8 cellular contexts compared by ENCODE assay signal in the genomic region with DNA sequence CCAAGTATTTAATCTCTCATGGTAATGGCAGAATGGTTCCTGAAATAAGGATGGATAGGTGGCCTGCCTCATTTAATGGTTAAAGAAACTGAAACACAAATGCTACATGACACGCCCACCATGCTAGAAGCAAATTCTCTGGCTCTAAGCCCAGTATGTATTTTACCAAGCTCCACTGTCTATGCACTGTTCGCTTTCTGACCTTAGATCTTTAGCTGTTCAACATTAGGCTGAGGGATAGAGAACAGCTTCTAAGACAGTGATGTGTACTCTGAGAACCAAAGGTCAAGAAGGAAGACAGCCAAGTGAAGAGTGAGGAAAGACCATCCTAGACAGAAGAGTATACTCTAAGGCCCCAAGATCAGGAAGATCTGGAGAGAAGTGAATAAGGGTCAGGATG. TPM values are rescaled to one million over a fixed set of nuclear protein-coding genes. Genes with fewer than 3 reads are reported as not detected.
DNase-seq lines count a peak whose midpoint lies in the region; ATAC-seq and TF ChIP-seq lines count a peak whose summit lies in the region.

No MANE protein-coding gene starts in this region.

- H3K27ac Mint-ChIP-seq in CD4-positive, alpha-beta memory T cell: peak overlapping the region in 4 of 7 donors; percentile 54 to 89 (median 70)

- no peak overlapping the region for H3K4me3 ChIP-seq in CD4-positive, alpha-beta memory T cell (ENCODE audit: low read length in 2 of 2)
- H3K4me3 ChIP-seq in IMR-90 (ENCODE audit: insufficient read depth, low read depth, low read length): no peak overlapping the region
- no peak overlapping the region for H3K4me3 ChIP-seq in fibroblast of mammary gland (ENCODE audit: control insufficient read depth, low read depth, low read length)
- no peak overlapping the region for H3K4me3 ChIP-seq in SJCRH30
- H3K4me3 ChIP-seq in Karpas-422 (ENCODE audit: low read length): no peak overlapping the region

- H3K9me3 ChIP-seq in CD4-positive, alpha-beta memory T cell (ENCODE audit: control insufficient read depth in 1 of 2, low read length in 2 of 2): no peaks in the 10 kb centered on the region
- H3K9me3 ChIP-seq in IMR-90 (ENCODE audit: control insufficient read depth, insufficient read depth, low read length) (no peaks in the 10 kb centered on the region), SJCRH30 (replicated peaks) (no peaks in the 10 kb centered on the region), Karpas-422 (ENCODE audit: low read length) (no peaks in the 10 kb centered on the region)

- 0 out of 2 replicates have a peak overlapping the region, but pooled peaks have one; percentile 13 for H2AK5ac ChIP-seq in IMR-90 (ENCODE audit: low read depth, low read length)

- H3K4ac ChIP-seq in IMR-90 (ENCODE audit: low read depth, low read length): no peak overlapping the region

- intact Hi-C loops in CD4-positive, alpha-beta memory T cell (cut with micrococcal nuclease): no loop called here
- intact Hi-C loops in IMR-90 (cut with micrococcal nuclease): loop anchor here (10.0 kb wide), 1 partner anchor 375 kb away; no protein-coding TSS in a partner anchor

- peaks cover 16 to 25% (median 19%) of the 10 kb centered on the region in 4 donors for H3K4me1 Mint-ChIP-seq in CD4-positive, alpha-beta memory T cell

- peak overlapping the region; percentile 2; the same call in 1 of the 2 replicates for H3K4me2 ChIP-seq in IMR-90 (ENCODE audit: low read depth, low read length)
- H3K4me2 ChIP-seq in Karpas-422 (ENCODE audit: low read depth, low read length, poor library complexity, severe bottlenecking): no peak overlapping the region

- H2BK20ac ChIP-seq in IMR-90 (ENCODE audit: low read depth, low read length): no peak overlapping the region

- H3K18ac ChIP-seq in IMR-90 (ENCODE audit: low read depth, low read length): no peak overlapping the region

- no peak overlapping the region for H3K56ac ChIP-seq in IMR-90 (ENCODE audit: extremely low read depth, insufficient read depth, low read length)

- TF ChIP-seq POLR2A in IMR-90 (IDR thresholded peaks at IDR 0.05; ENCODE audit: low read depth, low read length): no peak

- no peak overlapping the region for H3K23ac ChIP-seq in IMR-90 (ENCODE audit: low read depth, low read length)

- DNase-seq in CD4-positive, alpha-beta memory T cell: no peak
- DNase-seq in IMR-90: peak; percentile 51
- DNase-seq in fibroblast of mammary gland (ENCODE audit: low read depth): peak; percentile 60
- DNase-seq in SJCRH30: no peak
- DNase-seq in Karpas-422: no peak
- DNase-seq in DMS 273 treated with DMSO at 0.1 percent for 48 hours (lab: John Stamatoyannopoulos, UW): no peak
- no peak for DNase-seq in NCI-H526 treated with DMSO at 0.1 percent for 48 hours (lab: John Stamatoyannopoulos, UW)

- peaks cover 20% of the 10 kb centered on the region for H3K79me2 ChIP-seq in Karpas-422 (ENCODE audit: low read length)

- no TSS peak for BruUV-seq in IMR-90 (replicated peaks; lab: Mats Ljungman, UMichigan)

- peak; percentile 50 for ATAC-seq in GM19468 (IDR thresholded peaks at IDR 0.05; ENCODE audit: extremely low read depth, unreplicated experiment)
- peak; percentile 72 for ATAC-seq in IMR-90 (ENCODE audit: low read depth)

- H3K36me3 Mint-ChIP-seq in CD4-positive, alpha-beta memory T cell: peaks cover 8 to 23% of the 10 kb centered on the region in 2 donors

- H3K27ac ChIP-seq in CD4-positive, alpha-beta memory T cell (ENCODE audit: low read depth, low read length): no peak overlapping the region
- no peak overlapping the region for H3K27ac ChIP-seq in IMR-90 (ENCODE audit: insufficient read depth, low read length)
- H3K27ac ChIP-seq in SJCRH30: no peak overlapping the region
- H3K27ac ChIP-seq in Karpas-422 (ENCODE audit: low read length): no peak overlapping the region

- no peaks in the 10 kb centered on the region for H3K9me1 ChIP-seq in IMR-90 (ENCODE audit: insufficient read depth, low read length)

- no peak overlapping the region; the same call in 1 of the 2 replicates for H3K14ac ChIP-seq in IMR-90 (replicated peaks; ENCODE audit: low read depth, low read length)

- no peak overlapping the region for H3K4me3 Mint-ChIP-seq in CD4-positive, alpha-beta memory T cell

- no peaks in the 10 kb centered on the region for H3K27me3 ChIP-seq in CD4-positive, alpha-beta memory T cell (ENCODE audit: insufficient read depth, low read length)
- H3K27me3 ChIP-seq in IMR-90 (ENCODE audit: control insufficient read depth, insufficient read depth, low read length): no peaks in the 10 kb centered on the region
- no peaks in the 10 kb centered on the region for H3K27me3 ChIP-seq in SJCRH30
- no peaks in the 10 kb centered on the region for H3K27me3 ChIP-seq in Karpas-422 (ENCODE audit: low read length)

- TF ChIP-seq CTCF in IMR-90 (conservative IDR thresholded peaks at IDR 0.05; ENCODE audit: low read depth, low read length): no peak
- TF ChIP-seq CTCF in fibroblast of mammary gland (conservative IDR thresholded peaks at IDR 0.05; ENCODE audit: control insufficient read depth, insufficient read depth, low read depth, low read length): no peak

- no peak overlapping the region for H2AK9ac ChIP-seq in IMR-90 (replicated peaks; ENCODE audit: low read depth, low read length, poor library complexity)

- no peaks in the 10 kb centered on the region for H3K9me3 Mint-ChIP-seq in CD4-positive, alpha-beta memory T cell

- H2AFZ ChIP-seq in IMR-90 (replicated peaks; ENCODE audit: low read length, poor library complexity) (no peak overlapping the region), Karpas-422 (ENCODE audit: low read length) (no peak overlapping the region)

- H3K4me1 ChIP-seq in CD4-positive, alpha-beta memory T cell (ENCODE audit: insufficient read depth, low read length): peaks cover 20% of the 10 kb centered on the region
- peaks cover 5% of the 10 kb centered on the region for H3K4me1 ChIP-seq in IMR-90 (ENCODE audit: control insufficient read depth, insufficient read depth, low read length)
- H3K4me1 ChIP-seq in SJCRH30: peaks cover 9% of the 10 kb centered on the region
- peaks cover 48% of the 10 kb centered on the region for H3K4me1 ChIP-seq in Karpas-422 (ENCODE audit: low read length)

- POLR2A ChIA-PET in CD4-positive, alpha-beta memory T cell (lab: Charles Lee; ENCODE audit: partially characterized antibody): no interaction called here
- POLR2A ChIA-PET in IMR-90 (lab: Charles Lee; ENCODE audit: unreplicated experiment): interaction anchor here (0.6 kb wide), 1 partner anchor 175 kb away, joined by 3 read pairs; no protein-coding TSS in a partner anchor

- no peak overlapping the region for H2BK15ac ChIP-seq in IMR-90 (ENCODE audit: low read depth, low read length)

- H3K27me3 Mint-ChIP-seq in CD4-positive, alpha-beta memory T cell: no peaks in the 10 kb centered on the region

- H3K36me3 ChIP-seq in CD4-positive, alpha-beta memory T cell (ENCODE audit: insufficient read depth, low read length): no peaks in the 10 kb centered on the region
- H3K36me3 ChIP-seq in IMR-90 (ENCODE audit: control insufficient read depth, insufficient read depth, low read length): peaks cover 4% of the 10 kb centered on the region; the same call in 1 of the 2 replicates
- peaks cover 54% of the 10 kb centered on the region for H3K36me3 ChIP-seq in SJCRH30
- no peaks in the 10 kb centered on the region for H3K36me3 ChIP-seq in Karpas-422 (ENCODE audit: insufficient read depth, low read length)

- no CpG with 5 or more reads among the region's 2 CpGs for WGBS in IMR-90 (ENCODE audit: extremely low coverage in 2 of 2, insufficient read length in 1 of 2), 2 experiments

- H4K20me1 ChIP-seq in IMR-90 (ENCODE audit: insufficient read depth, low read length): no peaks in the 10 kb centered on the region
- H4K20me1 ChIP-seq in Karpas-422 (ENCODE audit: insufficient read depth, low read depth, low read length): no peaks in the 10 kb centered on the region

- no peaks in the 10 kb centered on the region for H3K9me2 ChIP-seq in Karpas-422 (replicated peaks; ENCODE audit: insufficient read depth, low read length)

- no peak overlapping the region for H2BK5ac ChIP-seq in IMR-90 (ENCODE audit: low read depth, low read length, poor library complexity, severe bottlenecking)

- CTCF ChIA-PET in CD4-positive, alpha-beta memory T cell (lab: Charles Lee; ENCODE audit: partially characterized antibody): interaction anchor here (0.7 to 8.9 kb wide), 11 partner anchors 12 to 200 kb away, joined by 3 to 108 read pairs (median 4); a partner anchor contains a TSS
- CTCF ChIA-PET in IMR-90 (lab: Yijun Ruan, JAX): interaction anchor here (0.6 to 1.4 kb wide), 4 partner anchors 9 to 625 kb away, joined by 3 to 4 read pairs (median 4); no protein-coding TSS in a partner anchor

- dilution Hi-C loops in IMR-90 (cut with HindIII; ENCODE audit: low sequenced_read_pairs, unreplicated experiment): loop anchor here (25.0 kb wide), 1 partner anchor 193 kb away; no protein-coding TSS in a partner anchor

- in situ Hi-C loops in IMR-90 (cut with MboI; ENCODE audit: low sequenced_read_pairs): loop anchor here (5.0 to 10.0 kb wide), 2 partner anchors 178 to 625 kb away; no protein-coding TSS in a partner anchor

- no peak overlapping the region for H4K5ac ChIP-seq in IMR-90 (ENCODE audit: low read depth, low read length)

- H4K91ac ChIP-seq in IMR-90 (ENCODE audit: insufficient read depth, low read depth, low read length): no peak overlapping the region

- no peak overlapping the region for H2BK120ac ChIP-seq in IMR-90 (ENCODE audit: low read depth, low read length)

- H3K9ac ChIP-seq in IMR-90 (ENCODE audit: low read depth, low read length) (no peak overlapping the region), Karpas-422 (ENCODE audit: low read length) (no peak overlapping the region)

- no peak for TF ChIP-seq RAD21 in IMR-90 (IDR thresholded peaks at IDR 0.05; ENCODE audit: low read length)

- H4K8ac ChIP-seq in IMR-90 (ENCODE audit: low read depth in 2 of 2, low read length in 2 of 2): no peak overlapping the region

- peaks cover 3 to 4% of the 10 kb centered on the region in 2 experiments; a peak in 1 of 4 replicates for H3K79me1 ChIP-seq in IMR-90 (ENCODE audit: low read depth in 1 of 2, low read length in 2 of 2)

RNA-seq across cellular contexts. Expression of a gene that starts 26.6 kb away (rescaled TPM):
- 10 to 100 TPM; 19.9 to 20.9 TPM for total RNA-seq in CD4-positive, alpha-beta memory T cell
- 10 to 100 TPM in 1 of 2 donors, 1 to 10 TPM in 1; 8.8 to 15.5 TPM for polyA plus RNA-seq in CD4-positive, alpha-beta memory T cell
- 11.5 and 35.0 TPM in 2 replicates for total RNA-seq in IMR-90 (2012; rRNA removed)
- polyA plus RNA-seq in IMR-90 (2012; rRNA removed): 33.9 and 45.8 TPM in 2 replicates
- polyA plus RNA-seq in IMR-90 (2012; cell fraction: cytosol; rRNA removed): 10.7 and 13.2 TPM in 2 replicates
- 2.5 and 27.8 TPM in 2 replicates for polyA plus RNA-seq in IMR-90 (2012; cell fraction: nucleus; rRNA removed; ENCODE audit: low replicate concordance)
- 97.4 and 114 TPM in 2 replicates for total RNA-seq in SJCRH30 (2014; rRNA removed; shearing (Covaris generic))
- 16.8 and 26.1 TPM in 2 replicates for total RNA-seq in Karpas-422 (2014; rRNA removed; shearing (Covaris generic); ENCODE audit: low replicate concordance)

RNA-seq across cellular contexts. Expression of a gene that starts 40.7 kb away (rescaled TPM):
- not detected for total RNA-seq in CD4-positive, alpha-beta memory T cell
- polyA plus RNA-seq in CD4-positive, alpha-beta memory T cell: not detected
- 1.1 and 1.7 TPM in 2 replicates for total RNA-seq in IMR-90 (2012; rRNA removed)
- 0.68 and 0.95 TPM in 2 replicates for polyA plus RNA-seq in IMR-90 (2012; rRNA removed)
- polyA plus RNA-seq in IMR-90 (2012; cell fraction: cytosol; rRNA removed): 0.22 and 0.25 TPM in 2 replicates
- polyA plus RNA-seq in IMR-90 (2012; cell fraction: nucleus; rRNA removed; ENCODE audit: low replicate concordance): 0.18 and 0.41 TPM in 2 replicates
- total RNA-seq in SJCRH30 (2014; rRNA removed; shearing (Covaris generic)): 0.06 TPM in 1 of 2 replicates, not detected in the other
- not detected in 2 replicates for total RNA-seq in Karpas-422 (2014; rRNA removed; shearing (Covaris generic); ENCODE audit: low replicate concordance)

Comparison
In these comparisons a context has a peak if more than half of its experiments do, and no peak if none do; other contexts are left out.
1. DNase-seq: peak in IMR-90 (single experiment) and fibroblast of mammary gland (single experiment); none in CD4-positive, alpha-beta memory T cell (0 of 5), SJCRH30 (0 of 2), Karpas-422 (single experiment), DMS 273 treated with DMSO at 0.1 percent for 48 hours (single experiment) and NCI-H526 treated with DMSO at 0.1 percent for 48 hours (single experiment).